Comparison of ENCODE assay signal across 11 cellular contexts in the genomic region with DNA sequence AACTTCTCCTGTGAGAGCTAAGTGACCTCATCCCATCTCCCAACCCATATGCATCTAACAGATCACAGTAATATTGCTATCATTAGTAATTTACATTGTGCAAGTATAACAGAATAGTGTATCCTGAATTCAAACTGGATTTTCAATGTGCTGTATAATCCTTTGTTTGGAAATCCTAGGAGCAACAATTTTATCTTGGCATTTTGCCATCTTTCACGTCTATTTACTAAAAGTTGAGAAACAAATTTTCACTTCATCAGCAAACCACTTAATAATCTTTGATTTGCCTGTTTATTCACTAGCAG. TPM values are rescaled to one million over a fixed set of nuclear protein-coding genes. Genes with fewer than 3 reads are reported as not detected.
DNase-seq lines count a peak whose midpoint lies in the region; ATAC-seq, FAIRE-seq and TF ChIP-seq lines count a peak whose summit lies in the region.
"Had no signal": no experiment of that assay in that cellular context is flagged by ENCODE, and none has a peak within 500 bp of the region (broad histone marks: within the 10 kb centered on the region; RNA-seq: fewer than 3 reads in every experiment).

No MANE protein-coding gene starts in this region.

- no peak overlapping the region for H3K4me3 ChIP-seq in urinary bladder (ENCODE audit: low read depth, low read length)
- H3K4me3 ChIP-seq: SJCRH30 had no signal

- H3K27ac Mint-ChIP-seq in natural killer cell treated with Interleukin-12 subunit alpha and Interleukin-12 subunit beta and Interleukin-15 and Interleukin-18, amount 100 ng/mL, for 72 hours, result peak overlapping the region; percentile 53 to 77
- no peak overlapping the region for H3K27ac Mint-ChIP-seq in natural killer cell
- H3K27ac Mint-ChIP-seq in activated T-helper 1 cell treated with anti-CD3 and anti-CD28 coated beads, Interleukin-12 subunit alpha, Interleukin-12 subunit beta, Interleukin-2, Interleukin-4 antibody, amounts not matched to agents 30 ng/mL and 10 ng/mL and 1 ng/mL, durations not matched to agents 14 hours and 24 hours and 36 hours, result peak overlapping the region; percentile 1

- H3K27me3 Mint-ChIP-seq in natural killer cell treated with Interleukin-12 subunit alpha and Interleukin-12 subunit beta and Interleukin-15 and Interleukin-18, amount 100 ng/mL, for 72 hours, result peaks cover 0 to 3% of the 10 kb centered on the region in 2 donors
- H3K27me3 Mint-ChIP-seq in natural killer cell (ENCODE audit: low read depth in 2 of 2), result peaks cover 0 to 6% of the 10 kb centered on the region in 2 donors
- no peaks in the 10 kb centered on the region for H3K27me3 Mint-ChIP-seq in activated T-helper 1 cell treated with anti-CD3 and anti-CD28 coated beads, Interleukin-12 subunit alpha, Interleukin-12 subunit beta, Interleukin-2, Interleukin-4 antibody, amounts not matched to agents 30 ng/mL and 10 ng/mL and 1 ng/mL, durations not matched to agents 14 hours and 24 hours and 36 hours (ENCODE audit: insufficient read depth)

- TF ChIP-seq CTCF in natural killer cell (IDR thresholded peaks at IDR 0.05), result no peak

- H3K27ac ChIP-seq in urinary bladder (ENCODE audit: low read depth), result peak overlapping the region; percentile 23
- no peak overlapping the region for H3K27ac ChIP-seq in substantia nigra (ENCODE audit: low read depth, low read length, poor library complexity, severe bottlenecking)
- H3K27ac ChIP-seq: SJCRH30 had no signal

- ATAC-seq in natural killer cell treated with Interleukin-12 subunit alpha and Interleukin-12 subunit beta and Interleukin-15 and Interleukin-18, amount 100 ng/mL, for 72 hours, result no peak
- no peak for ATAC-seq in natural killer cell

- intact Hi-C loops in natural killer cell (cut with micrococcal nuclease), result no loop called here
- intact Hi-C loops in activated T-helper 1 cell treated with anti-CD3 and anti-CD28 coated beads, Interleukin-12 subunit alpha, Interleukin-12 subunit beta, Interleukin-2, Interleukin-4 antibody, amounts not matched to agents 30 ng/mL and 10 ng/mL and 1 ng/mL, durations not matched to agents 14 hours and 24 hours and 36 hours (cut with micrococcal nuclease), result no loop called here

- no peak for DNase-seq in natural killer cell treated with Interleukin-12 subunit alpha and Interleukin-12 subunit beta and Interleukin-15 and Interleukin-18, amount 100 ng/mL, for 72 hours (ENCODE audit: low spot score)
- DNase-seq in natural killer cell, result no peak
- DNase-seq in activated T-helper 1 cell treated with anti-CD3 and anti-CD28 coated beads, Interleukin-12 subunit alpha, Interleukin-12 subunit beta, Interleukin-2, Interleukin-4 antibody, amounts not matched to agents 30 ng/mL and 10 ng/mL and 1 ng/mL, durations not matched to agents 14 hours and 24 hours and 36 hours (ENCODE audit: low spot score), result no peak
- peak; percentile 51 for DNase-seq in iris pigment epithelial cell (ENCODE audit: low read depth)
- no peak for DNase-seq in GM19239 (ENCODE audit: insufficient read length, low spot score)
- no peak for DNase-seq in substantia nigra (lab: John Stamatoyannopoulos, UW)
- DNase-seq in NCI-H345 treated with DMSO at 0.1 percent for 48 hours (lab: John Stamatoyannopoulos, UW; ENCODE audit: unreplicated experiment), result no peak
- DNase-seq: activated gamma-delta T cell treated with Interleukin-2 at 50 U/mL for 16 hours; stimulated activated CD4-positive, alpha-beta T cell treated with anti-CD3 and anti-CD28 coated beads, Interleukin-2, amount 100 ng/mL, for 24 hours had no signal

- H3K4me3 Mint-ChIP-seq in natural killer cell treated with Interleukin-12 subunit alpha and Interleukin-12 subunit beta and Interleukin-15 and Interleukin-18, amount 100 ng/mL, for 72 hours, result peak overlapping the region; percentile 87
- no peak overlapping the region for H3K4me3 Mint-ChIP-seq in natural killer cell
- H3K4me3 Mint-ChIP-seq in activated T-helper 1 cell treated with anti-CD3 and anti-CD28 coated beads, Interleukin-12 subunit alpha, Interleukin-12 subunit beta, Interleukin-2, Interleukin-4 antibody, amounts not matched to agents 30 ng/mL and 10 ng/mL and 1 ng/mL, durations not matched to agents 14 hours and 24 hours and 36 hours, result peak overlapping the region; percentile 91

- no peaks in the 10 kb centered on the region for H3K36me3 ChIP-seq in urinary bladder (ENCODE audit: insufficient read depth)
- H3K36me3 ChIP-seq: SJCRH30 had no signal

- FAIRE-seq in GM19239 (lab: Jason Lieb, UNC), result no peak

- H3K4me1 ChIP-seq in urinary bladder (ENCODE audit: insufficient read depth), result peaks cover 4% of the 10 kb centered on the region

- no peaks in the 10 kb centered on the region for H3K9me3 Mint-ChIP-seq in natural killer cell treated with Interleukin-12 subunit alpha and Interleukin-12 subunit beta and Interleukin-15 and Interleukin-18, amount 100 ng/mL, for 72 hours
- no peaks in the 10 kb centered on the region for H3K9me3 Mint-ChIP-seq in natural killer cell
- H3K9me3 Mint-ChIP-seq in activated T-helper 1 cell treated with anti-CD3 and anti-CD28 coated beads, Interleukin-12 subunit alpha, Interleukin-12 subunit beta, Interleukin-2, Interleukin-4 antibody, amounts not matched to agents 30 ng/mL and 10 ng/mL and 1 ng/mL, durations not matched to agents 14 hours and 24 hours and 36 hours, result no peaks in the 10 kb centered on the region

- H3K4me1 Mint-ChIP-seq in natural killer cell treated with Interleukin-12 subunit alpha and Interleukin-12 subunit beta and Interleukin-15 and Interleukin-18, amount 100 ng/mL, for 72 hours (ENCODE audit: low read depth in 2 of 2), result peaks cover 15 to 30% of the 10 kb centered on the region in 2 donors
- peaks cover 7 to 15% of the 10 kb centered on the region in 2 donors for H3K4me1 Mint-ChIP-seq in natural killer cell
- H3K4me1 Mint-ChIP-seq in activated T-helper 1 cell treated with anti-CD3 and anti-CD28 coated beads, Interleukin-12 subunit alpha, Interleukin-12 subunit beta, Interleukin-2, Interleukin-4 antibody, amounts not matched to agents 30 ng/mL and 10 ng/mL and 1 ng/mL, durations not matched to agents 14 hours and 24 hours and 36 hours (ENCODE audit: low read depth), result peaks cover 60% of the 10 kb centered on the region

- H3K36me3 Mint-ChIP-seq in natural killer cell treated with Interleukin-12 subunit alpha and Interleukin-12 subunit beta and Interleukin-15 and Interleukin-18, amount 100 ng/mL, for 72 hours, result no peaks in the 10 kb centered on the region
- H3K36me3 Mint-ChIP-seq in natural killer cell, result no peaks in the 10 kb centered on the region
- H3K36me3 Mint-ChIP-seq in activated T-helper 1 cell treated with anti-CD3 and anti-CD28 coated beads, Interleukin-12 subunit alpha, Interleukin-12 subunit beta, Interleukin-2, Interleukin-4 antibody, amounts not matched to agents 30 ng/mL and 10 ng/mL and 1 ng/mL, durations not matched to agents 14 hours and 24 hours and 36 hours (ENCODE audit: low read depth), result peaks cover 26% of the 10 kb centered on the region

- WGBS in urinary bladder, result 4% methylated on average over 1 of the region's 1 CpG

RNA-seq across cellular contexts. Expression of a gene that starts 3.8 kb away (rescaled TPM):
- 10 to 100 TPM; 54.5 to 88.4 TPM for total RNA-seq in natural killer cell treated with Interleukin-12 subunit alpha and Interleukin-12 subunit beta and Interleukin-15 and Interleukin-18, amount 100 ng/mL, for 72 hours
- 10 to 100 TPM in 1 of 3 donors, 1 to 10 TPM in 2; 7.3 to 18.4 (median 8.8) TPM for total RNA-seq in natural killer cell
- 85.8 and 91.5 TPM in 2 replicates for total RNA-seq in activated T-helper 1 cell treated with anti-CD3 and anti-CD28 coated beads, Interleukin-12 subunit alpha, Interleukin-12 subunit beta, Interleukin-2, Interleukin-4 antibody, amounts not matched to agents 30 ng/mL and 10 ng/mL and 1 ng/mL, durations not matched to agents 14 hours and 24 hours and 36 hours
- total RNA-seq in urinary bladder, result 106 TPM
- polyA plus RNA-seq in urinary bladder, result 28.4 TPM

Comparison
In these comparisons a context has a peak if more than half of its experiments do, and no peak if none do; other contexts are left out.
1. H3K27ac Mint-ChIP-seq: peak in natural killer cell treated with Interleukin-12 subunit alpha and Interleukin-12 subunit beta and Interleukin-15 and Interleukin-18, amount 100 ng/mL, for 72 hours (2 of 2) and activated T-helper 1 cell treated with anti-CD3 and anti-CD28 coated beads, Interleukin-12 subunit alpha, Interleukin-12 subunit beta, Interleukin-2, Interleukin-4 antibody, amounts not matched to agents 30 ng/mL and 10 ng/mL and 1 ng/mL, durations not matched to agents 14 hours and 24 hours and 36 hours (single experiment); none in natural killer cell (0 of 2).